8 cellular contexts compared by ENCODE assay signal in the genomic region with DNA sequence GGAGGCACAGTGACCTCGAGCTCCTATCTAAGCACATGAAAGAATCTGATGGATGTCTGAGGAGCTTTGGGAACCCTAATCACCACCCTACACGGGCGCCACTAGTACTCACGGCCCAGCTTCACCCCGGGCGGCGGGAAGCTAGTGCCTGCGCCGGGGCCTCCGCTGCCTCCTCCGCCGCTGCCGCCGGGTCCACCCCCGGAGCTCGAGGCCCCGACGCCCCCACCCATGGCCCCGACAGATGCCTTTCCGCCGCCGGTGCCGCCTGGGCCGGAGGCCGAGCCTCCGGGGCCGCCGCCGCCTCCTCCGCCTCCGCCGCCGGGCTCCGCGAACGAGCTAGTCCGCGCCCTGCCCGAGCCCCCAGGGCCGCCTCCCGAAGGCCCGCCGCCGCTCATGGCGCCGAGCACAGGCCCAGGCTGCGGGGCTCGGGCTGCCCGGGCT. TPM values are rescaled to one million over a fixed set of nuclear protein-coding genes. Genes with fewer than 3 reads are reported as not detected.
DNase-seq lines count a peak whose midpoint lies in the region; ATAC-seq and TF ChIP-seq lines count a peak whose summit lies in the region.

No MANE protein-coding gene starts in this region.

- H3K36me3 ChIP-seq in CD8-positive, alpha-beta T cell (ENCODE audit: insufficient read depth, low read length), result peaks cover 5% of the 10 kb centered on the region
- peaks cover 10% of the 10 kb centered on the region for H3K36me3 ChIP-seq in HAP-1 (replicated peaks)
- peaks cover 27% of the 10 kb centered on the region for H3K36me3 ChIP-seq in skeletal muscle satellite cell (ENCODE audit: insufficient read depth, low read length)

- POLR2A ChIA-PET in CD8-positive, alpha-beta T cell (lab: Charles Lee), result interaction anchor here (0.7 to 3.7 kb wide), 13 partner anchors 10 to 110 kb away, joined by 3 to 28 read pairs (median 7); partner anchors contain the start of genes POU2F2 and ZNF526
- POLR2A ChIA-PET in activated CD4-positive, alpha-beta memory T cell treated with anti-CD3 and anti-CD28 coated beads for 36 hours (lab: Charles Lee), result interaction anchor here (0.7 to 2.1 kb wide), 11 partner anchors 9 to 110 kb away, joined by 3 to 10 read pairs (median 5); partner anchors contain the start of genes DEDD2, ERF, POU2F2 and ZNF526

- H3K9me3 ChIP-seq in CD8-positive, alpha-beta T cell (ENCODE audit: low read length), result no peaks in the 10 kb centered on the region
- H3K9me3 ChIP-seq in HAP-1, result no peaks in the 10 kb centered on the region
- H3K9me3 ChIP-seq in skeletal muscle satellite cell (replicated peaks; ENCODE audit: low read length), result no peaks in the 10 kb centered on the region

- peak overlapping the region; percentile 83 for H3K4me3 Mint-ChIP-seq in CD8-positive, alpha-beta T cell
- H3K4me3 Mint-ChIP-seq in activated CD4-positive, alpha-beta memory T cell treated with anti-CD3 and anti-CD28 coated beads for 36 hours, result peak overlapping the region; percentile 90

- peaks cover 24% of the 10 kb centered on the region for H3K36me3 Mint-ChIP-seq in CD8-positive, alpha-beta T cell
- H3K36me3 Mint-ChIP-seq in activated CD4-positive, alpha-beta memory T cell treated with anti-CD3 and anti-CD28 coated beads for 36 hours, result peaks cover 12% of the 10 kb centered on the region

- no peaks in the 10 kb centered on the region for H3K27me3 Mint-ChIP-seq in CD8-positive, alpha-beta T cell (ENCODE audit: low read depth)
- H3K27me3 Mint-ChIP-seq in activated CD4-positive, alpha-beta memory T cell treated with anti-CD3 and anti-CD28 coated beads for 36 hours, result no peaks in the 10 kb centered on the region

- in situ Hi-C loops in HAP-1 (cut with MboI; ENCODE audit: low sequenced_read_pairs), result no loop called here

- peak overlapping the region; percentile 96 for H3K9ac ChIP-seq in skeletal muscle satellite cell (ENCODE audit: low read depth, low read length)

- H3K4me1 ChIP-seq in CD8-positive, alpha-beta T cell (ENCODE audit: insufficient read depth, low read length), result peaks cover 35% of the 10 kb centered on the region
- peaks cover 8% of the 10 kb centered on the region for H3K4me1 ChIP-seq in HAP-1
- H3K4me1 ChIP-seq in skeletal muscle satellite cell (ENCODE audit: control insufficient read depth, insufficient read depth, low read length), result peaks cover 34% of the 10 kb centered on the region

- H3K27ac Mint-ChIP-seq in CD8-positive, alpha-beta T cell, result peak overlapping the region; percentile 91
- peak overlapping the region; percentile 84 for H3K27ac Mint-ChIP-seq in activated CD4-positive, alpha-beta memory T cell treated with anti-CD3 and anti-CD28 coated beads for 36 hours

- H3K4me1 Mint-ChIP-seq in CD8-positive, alpha-beta T cell (ENCODE audit: low read depth), result peaks cover 56% of the 10 kb centered on the region
- peaks cover 48% of the 10 kb centered on the region for H3K4me1 Mint-ChIP-seq in activated CD4-positive, alpha-beta memory T cell treated with anti-CD3 and anti-CD28 coated beads for 36 hours (ENCODE audit: low read depth)

- intact Hi-C loops in CD8-positive, alpha-beta T cell (cut with DNase I, micrococcal nuclease), result loop anchor here (1.0 to 2.0 kb wide), 10 partner anchors 22 to 383 kb away; partner anchors contain the start of genes ZNF526 (in 2 of the 2) and ZNF574 (in 1 of the 2)
- intact Hi-C loops in activated CD4-positive, alpha-beta memory T cell treated with anti-CD3 and anti-CD28 coated beads for 36 hours (cut with micrococcal nuclease), result loop anchor here (2.0 kb wide), 3 partner anchors 25 to 133 kb away; partner anchors contain the start of gene DEDD2
- intact Hi-C loops in left cardiac atrium (cut with DNase I), result no loop called here

- H3K27ac ChIP-seq in CD8-positive, alpha-beta T cell (ENCODE audit: low read depth, low read length), result peak overlapping the region; percentile 62

- H3K4me2 ChIP-seq in skeletal muscle satellite cell (ENCODE audit: low read length), result peak overlapping the region; percentile 85

- TF ChIP-seq CTCF in CD8-positive, alpha-beta T cell (IDR thresholded peaks at IDR 0.05), result no peak

- no peaks in the 10 kb centered on the region for H3K9me3 Mint-ChIP-seq in CD8-positive, alpha-beta T cell
- no peaks in the 10 kb centered on the region for H3K9me3 Mint-ChIP-seq in activated CD4-positive, alpha-beta memory T cell treated with anti-CD3 and anti-CD28 coated beads for 36 hours

- H3K27me3 ChIP-seq in CD8-positive, alpha-beta T cell (ENCODE audit: insufficient read depth, low read length), result no peaks in the 10 kb centered on the region
- no peaks in the 10 kb centered on the region for H3K27me3 ChIP-seq in HAP-1 (ENCODE audit: low read depth)
- no peaks in the 10 kb centered on the region for H3K27me3 ChIP-seq in skeletal muscle satellite cell (ENCODE audit: control insufficient read depth, insufficient read depth, low read length)

- DNase-seq in CD8-positive, alpha-beta T cell, result peak in 2 of 7 experiments; percentile 31 to 39
- DNase-seq in HAP-1 (ENCODE audit: low spot score in 2 of 2) (no peak), left cardiac atrium (peak; percentile 50), epidermal melanocyte (ENCODE audit: insufficient read length, low spot score) (no peak), cerebellar nuclear complex (lab: John Stamatoyannopoulos, UW) (no peak), SIG-M5 treated with dmso at 0.1 percent for 504 hours (lab: John Stamatoyannopoulos, UW; ENCODE audit: unreplicated experiment) (no peak)
- no peak for DNase-seq in activated CD4-positive, alpha-beta memory T cell treated with anti-CD3 and anti-CD28 coated beads for 36 hours

- peak overlapping the region; percentile 54 for H3K4me3 ChIP-seq in CD8-positive, alpha-beta T cell (ENCODE audit: low read depth, low read length)
- H3K4me3 ChIP-seq in HAP-1, result peak overlapping the region; percentile 59
- peak overlapping the region; percentile 85 for H3K4me3 ChIP-seq in skeletal muscle satellite cell (ENCODE audit: low read length)

- ATAC-seq in CD8-positive, alpha-beta T cell, result no peak
- no peak for ATAC-seq in left cardiac atrium

- CTCF ChIA-PET in CD8-positive, alpha-beta T cell (lab: Charles Lee), result interaction anchor here (0.8 to 5.9 kb wide), 10 partner anchors 9 to 133 kb away, joined by 3 to 65 read pairs (median 3); partner anchors contain the start of gene POU2F2
- CTCF ChIA-PET in activated CD4-positive, alpha-beta memory T cell treated with anti-CD3 and anti-CD28 coated beads for 36 hours (lab: Charles Lee), result interaction anchor here (0.6 to 8.8 kb wide), 14 partner anchors 10 to 133 kb away, joined by 3 to 107 read pairs (median 4); partner anchors contain the start of genes PAFAH1B3, POU2F2 and ZNF526

RNA-seq across cellular contexts. Expression of gene GSK3A, which starts 0.3 kb away (rescaled TPM):
- total RNA-seq in CD8-positive, alpha-beta T cell, result 10 to 100 TPM; 15.1 to 15.2 TPM
- 10 to 100 TPM; 36.4 to 37.3 TPM for total RNA-seq in activated CD4-positive, alpha-beta memory T cell treated with anti-CD3 and anti-CD28 coated beads for 36 hours
- 10 to 100 TPM; 31.7 to 34.4 TPM for total RNA-seq in left cardiac atrium
- 21.4 and 22.3 TPM in 2 replicates for total RNA-seq in skeletal muscle satellite cell (2012; rRNA removed)

RNA-seq across cellular contexts. Expression of gene ERF, which starts 12.8 kb away (rescaled TPM):
- total RNA-seq in CD8-positive, alpha-beta T cell, result 10 to 100 TPM; 92.1 to 95.1 TPM
- total RNA-seq in activated CD4-positive, alpha-beta memory T cell treated with anti-CD3 and anti-CD28 coated beads for 36 hours, result 10 to 100 TPM; 43.1 to 56.5 TPM
- total RNA-seq in left cardiac atrium, result 10 to 100 TPM; 37.9 to 50.6 TPM
- 26.6 and 46.1 TPM in 2 replicates for total RNA-seq in skeletal muscle satellite cell (2012; rRNA removed)

RNA-seq across cellular contexts. Expression of gene ZNF526, which starts 22.0 kb away (rescaled TPM):
- 1 to 10 TPM; 8.7 to 9.4 TPM for total RNA-seq in CD8-positive, alpha-beta T cell
- 10 to 100 TPM; 12.3 to 14.9 TPM for total RNA-seq in activated CD4-positive, alpha-beta memory T cell treated with anti-CD3 and anti-CD28 coated beads for 36 hours
- 1 to 10 TPM; 5.1 to 6.6 TPM for total RNA-seq in left cardiac atrium
- 13.7 and 17.3 TPM in 2 replicates for total RNA-seq in skeletal muscle satellite cell (2012; rRNA removed)

RNA-seq across cellular contexts. Expression of gene DEDD2, which starts 24.6 kb away (rescaled TPM):
- total RNA-seq in CD8-positive, alpha-beta T cell, result 100 to 1,000 TPM; 112 to 115 TPM
- total RNA-seq in activated CD4-positive, alpha-beta memory T cell treated with anti-CD3 and anti-CD28 coated beads for 36 hours, result 10 to 100 TPM; 31.3 to 33.4 TPM
- total RNA-seq in left cardiac atrium, result 10 to 100 TPM; 10.7 to 17.6 TPM
- 20.3 and 22.7 TPM in 2 replicates for total RNA-seq in skeletal muscle satellite cell (2012; rRNA removed)

RNA-seq across cellular contexts. Expression of gene CIC, which starts 27.0 kb away (rescaled TPM):
- total RNA-seq in CD8-positive, alpha-beta T cell, result 100 to 1,000 TPM; 111 to 112 TPM
- 10 to 100 TPM; 56.9 to 64.2 TPM for total RNA-seq in activated CD4-positive, alpha-beta memory T cell treated with anti-CD3 and anti-CD28 coated beads for 36 hours
- 10 to 100 TPM; 34.7 to 42.1 TPM for total RNA-seq in left cardiac atrium
- 18.8 and 21.8 TPM in 2 replicates for total RNA-seq in skeletal muscle satellite cell (2012; rRNA removed)

Comparison
In these comparisons a context has a peak if more than half of its experiments do, and no peak if none do; other contexts are left out.
1. intact Hi-C loops: an anchor here in CD8-positive, alpha-beta T cell (1.0 to 2.0 kb wide) and activated CD4-positive, alpha-beta memory T cell treated with anti-CD3 and anti-CD28 coated beads for 36 hours (2.0 kb wide); none called in left cardiac atrium.